Comparison of ENCODE assay signal across 8 cellular contexts in genomic region chr15:71295242-71296031, GRCh38.
A peak's percentile ranks its signal among the peaks of the same experiment; 100 is the strongest.
DNase-seq lines count a peak whose midpoint lies in the region; ATAC-seq and TF ChIP-seq lines count a peak whose summit lies in the region.
"Had no signal": no experiment of that assay in that cellular context is flagged by ENCODE, and none has a peak within 500 bp of the region (broad histone marks: within the 10 kb centered on the region; RNA-seq: fewer than 3 reads in every experiment).

No MANE protein-coding gene starts in this region.

- peak; percentile 83 for ATAC-seq in HCT116

- H3K27me3 Mint-ChIP-seq in activated T-helper 1 cell treated with anti-CD3 and anti-CD28 coated beads, Interleukin-12 subunit alpha, Interleukin-12 subunit beta, Interleukin-2, Interleukin-4 antibody, amounts not matched to agents 30 ng/mL and 10 ng/mL and 1 ng/mL, durations not matched to agents 14 hours and 24 hours and 36 hours (ENCODE audit: insufficient read depth): peaks cover 4% of the 10 kb centered on the region

- no peak for TF ChIP-seq EP300 in stomach (IDR thresholded peaks at IDR 0.05)

- TF ChIP-seq POLR2A in HCT116 (IDR thresholded peaks at IDR 0.05; ENCODE audit: borderline replicate concordance, extremely low read depth, insufficient read depth, insufficient read length): no peak
- TF ChIP-seq POLR2A in stomach (IDR thresholded peaks at IDR 0.05): no peak

- RAD21 ChIA-PET in HCT116 (lab: Charles Lee; ENCODE audit: low non-redundant PET in 1 of 2, low total read pairs in 2 of 2, uncharacterized antibody in 2 of 2, unreplicated experiment in 2 of 2): interaction anchor here in 1 of 2 experiments (0.6 kb wide), 1 partner anchor 19 kb away, joined by 3 read pairs; no protein-coding TSS in a partner anchor

- intact Hi-C loops in HCT116 (cut with micrococcal nuclease) (loop anchor here (2.0 to 10.0 kb wide), 6 partner anchors 98 to 929 kb away; no protein-coding TSS in a partner anchor), stomach (cut with DNase I; ENCODE audit: low total_unique reads) (no loop called here)
- intact Hi-C loops in activated T-helper 1 cell treated with anti-CD3 and anti-CD28 coated beads, Interleukin-12 subunit alpha, Interleukin-12 subunit beta, Interleukin-2, Interleukin-4 antibody, amounts not matched to agents 30 ng/mL and 10 ng/mL and 1 ng/mL, durations not matched to agents 14 hours and 24 hours and 36 hours (cut with micrococcal nuclease): no loop called here

- H3K4me3 Mint-ChIP-seq in activated T-helper 1 cell treated with anti-CD3 and anti-CD28 coated beads, Interleukin-12 subunit alpha, Interleukin-12 subunit beta, Interleukin-2, Interleukin-4 antibody, amounts not matched to agents 30 ng/mL and 10 ng/mL and 1 ng/mL, durations not matched to agents 14 hours and 24 hours and 36 hours: no peak overlapping the region

- H3K4me1 ChIP-seq in HCT116 (ENCODE audit: control insufficient read depth in 1 of 2, insufficient read depth in 2 of 2, low read length in 2 of 2): peaks cover 49 to 65% of the 10 kb centered on the region in 2 experiments
- peaks cover 29% of the 10 kb centered on the region for H3K4me1 ChIP-seq in SJCRH30
- peaks cover 0 to 12% (median under 1%) of the 10 kb centered on the region in 4 donors for H3K4me1 ChIP-seq in stomach

- no peak overlapping the region for H2AFZ ChIP-seq in HCT116 (ENCODE audit: low read depth, low read length, poor library complexity, severe bottlenecking)

- CTCF ChIA-PET in HCT116 (lab: Charles Lee): interaction anchor here (2.1 kb wide), 1 partner anchor 145 kb away, joined by 7 read pairs; no protein-coding TSS in a partner anchor

- TF ChIP-seq CTCF in HCT116 (IDR thresholded peaks at IDR 0.05 in 2 of 3, conservative IDR thresholded peaks at IDR 0.05 in 1 of 3; ENCODE audit: borderline replicate concordance in 1 of 3, insufficient read depth in 1 of 3, low read depth in 2 of 3, low read length in 2 of 3): no peak
- no peak for TF ChIP-seq CTCF in foreskin fibroblast (IDR thresholded peaks at IDR 0.05; ENCODE audit: low read depth, low read length)
- TF ChIP-seq CTCF in stomach (IDR thresholded peaks at IDR 0.05): no peak

- TF ChIP-seq RAD21 in HCT116 (IDR thresholded peaks at IDR 0.05; ENCODE audit: low read depth): peak; percentile 39; the same call in 1 of the 2 replicates

- peak overlapping the region; percentile 61 for H3K9ac ChIP-seq in HCT116 (ENCODE audit: low read length)

- no peaks in the 10 kb centered on the region for H3K36me3 Mint-ChIP-seq in activated T-helper 1 cell treated with anti-CD3 and anti-CD28 coated beads, Interleukin-12 subunit alpha, Interleukin-12 subunit beta, Interleukin-2, Interleukin-4 antibody, amounts not matched to agents 30 ng/mL and 10 ng/mL and 1 ng/mL, durations not matched to agents 14 hours and 24 hours and 36 hours (ENCODE audit: low read depth)

- H3K9me3 ChIP-seq in HCT116 (ENCODE audit: control insufficient read depth in 1 of 2, insufficient read depth in 1 of 2, low read depth in 1 of 2, low read length in 2 of 2): no peaks in the 10 kb centered on the region
- no peaks in the 10 kb centered on the region for H3K9me3 ChIP-seq in SJCRH30 (replicated peaks)
- no peaks in the 10 kb centered on the region for H3K9me3 ChIP-seq in stomach

- H3K36me3 ChIP-seq in HCT116 (ENCODE audit: control insufficient read depth in 1 of 2, insufficient read depth in 2 of 2, low read length in 2 of 2) (no peaks in the 10 kb centered on the region), SJCRH30 (no peaks in the 10 kb centered on the region), stomach (no peaks in the 10 kb centered on the region)

- H3K27ac ChIP-seq in HCT116 (ENCODE audit: low read depth, low read length) (peak overlapping the region; percentile 97), SJCRH30 (peak overlapping the region; percentile 68), stomach (peak overlapping the region in 4 of 5 donors; percentile 27 to 53 (median 42))
- H3K27ac ChIP-seq: SK-N-MC had no signal

- H3K4me3 ChIP-seq in HCT116 (replicated peaks in 1 of 2; ENCODE audit: low read depth in 1 of 2, low read length in 2 of 2): peak overlapping the region; percentile 1 to 51
- no peak overlapping the region for H3K4me3 ChIP-seq in SJCRH30
- H3K4me3 ChIP-seq in foreskin fibroblast (ENCODE audit: low read depth in 1 of 2, low read length in 2 of 2): no peak overlapping the region
- no peak overlapping the region for H3K4me3 ChIP-seq in stomach
- H3K4me3 ChIP-seq: SK-N-MC had no signal

- 51 to 74% (median 65%) methylated on average over 4 of the region's 4 CpGs for WGBS in stomach, 5 donors

- POLR2A ChIA-PET in HCT116 (lab: Charles Lee): interaction anchor here (1.0 to 1.4 kb wide), 4 partner anchors 9 to 43 kb away, joined by 3 to 5 read pairs (median 4); no protein-coding TSS in a partner anchor

- peak overlapping the region; percentile 79 for H3K4me2 ChIP-seq in HCT116 (ENCODE audit: low read length)

- peaks cover 12% of the 10 kb centered on the region for H3K4me1 Mint-ChIP-seq in activated T-helper 1 cell treated with anti-CD3 and anti-CD28 coated beads, Interleukin-12 subunit alpha, Interleukin-12 subunit beta, Interleukin-2, Interleukin-4 antibody, amounts not matched to agents 30 ng/mL and 10 ng/mL and 1 ng/mL, durations not matched to agents 14 hours and 24 hours and 36 hours (ENCODE audit: low read depth)

- no TSS peak for BruUV-seq in HCT116 (replicated peaks; lab: Mats Ljungman, UMichigan)

- H3K27ac Mint-ChIP-seq in activated T-helper 1 cell treated with anti-CD3 and anti-CD28 coated beads, Interleukin-12 subunit alpha, Interleukin-12 subunit beta, Interleukin-2, Interleukin-4 antibody, amounts not matched to agents 30 ng/mL and 10 ng/mL and 1 ng/mL, durations not matched to agents 14 hours and 24 hours and 36 hours: no peak overlapping the region

- H4K20me1 ChIP-seq in HCT116 (ENCODE audit: insufficient read depth): no peaks in the 10 kb centered on the region

- DNase-seq in HCT116 (ENCODE audit: low read depth, low spot score): peak; percentile 100
- peak; percentile 72 to 82 for DNase-seq in SJCRH30
- peak; percentile 99 for DNase-seq in foreskin fibroblast
- DNase-seq in stomach: no peak
- no peak for DNase-seq in activated T-helper 1 cell treated with anti-CD3 and anti-CD28 coated beads, Interleukin-12 subunit alpha, Interleukin-12 subunit beta, Interleukin-2, Interleukin-4 antibody, amounts not matched to agents 30 ng/mL and 10 ng/mL and 1 ng/mL, durations not matched to agents 14 hours and 24 hours and 36 hours (ENCODE audit: low spot score)
- no peak for DNase-seq in DMS153 treated with DMSO at 0.1 percent for 48 hours (lab: John Stamatoyannopoulos, UW; ENCODE audit: unreplicated experiment)
- no peak for DNase-seq in ecto neural progenitor cell (ENCODE audit: low spot score)

- H3K9me3 Mint-ChIP-seq in activated T-helper 1 cell treated with anti-CD3 and anti-CD28 coated beads, Interleukin-12 subunit alpha, Interleukin-12 subunit beta, Interleukin-2, Interleukin-4 antibody, amounts not matched to agents 30 ng/mL and 10 ng/mL and 1 ng/mL, durations not matched to agents 14 hours and 24 hours and 36 hours: no peaks in the 10 kb centered on the region

- H3K79me2 ChIP-seq in HCT116 (ENCODE audit: insufficient read depth, low read length): no peaks in the 10 kb centered on the region

- no peaks in the 10 kb centered on the region for H3K9me2 ChIP-seq in HCT116 (ENCODE audit: insufficient read depth)

- H3K27me3 ChIP-seq in HCT116 (ENCODE audit: insufficient read depth, low read length) (no peaks in the 10 kb centered on the region), SJCRH30 (no peaks in the 10 kb centered on the region), stomach (no peaks in the 10 kb centered on the region)

TF ChIP-seq in HCT116, 20 proteins besides CTCF, POLR2A, EP300 and RAD21 (continues in another document):
- TF ChIP-seq ELF1 (IDR thresholded peaks at IDR 0.05; ENCODE audit: borderline replicate concordance, low read depth) (peak; percentile 30; the same call in 1 of the 2 replicates), EZH2phosphoT487 (IDR thresholded peaks at IDR 0.05; ENCODE audit: borderline replicate concordance) (no peak), ZFX (IDR thresholded peaks at IDR 0.05) (no peak), SRF (IDR thresholded peaks at IDR 0.05; ENCODE audit: low read depth) (peak; percentile 99), JUND (IDR thresholded peaks at IDR 0.05) (peak; percentile 95), EGR1 (IDR thresholded peaks at IDR 0.05; ENCODE audit: low read depth) (no peak), SP1 (IDR thresholded peaks at IDR 0.05; ENCODE audit: low read depth) (peak; percentile 95), ZBTB33 (IDR thresholded peaks at IDR 0.05; ENCODE audit: extremely low read depth, insufficient replicate concordance, low read length) (peak; percentile 15), ATF3 (IDR thresholded peaks at IDR 0.05) (peak; percentile 63), ZNF274 (IDR thresholded peaks at IDR 0.05; ENCODE audit: low read depth, low read length) (no peak)

Comparison
In these comparisons a context has a peak if more than half of its experiments do, and no peak if none do; other contexts are left out.
1. DNase-seq: peak in HCT116 (single experiment), SJCRH30 (2 of 2) and foreskin fibroblast (2 of 2); none in stomach (single experiment), activated T-helper 1 cell treated with anti-CD3 and anti-CD28 coated beads, Interleukin-12 subunit alpha, Interleukin-12 subunit beta, Interleukin-2, Interleukin-4 antibody, amounts not matched to agents 30 ng/mL and 10 ng/mL and 1 ng/mL, durations not matched to agents 14 hours and 24 hours and 36 hours (single experiment), DMS153 treated with DMSO at 0.1 percent for 48 hours (single experiment) and ecto neural progenitor cell (single experiment).
2. H3K27ac ChIP-seq: peak in every context shown above with its lines; median percentile 97 in HCT116; 68 in SJCRH30; 42 in stomach.
3. H3K4me3 ChIP-seq: peak in HCT116 (2 of 2); none in SJCRH30 (single experiment), foreskin fibroblast (0 of 2) and stomach (0 of 4).